Comparison of ENCODE assay signal across 15 cellular contexts in genomic region chr3:30302027-30302426, GRCh38.
DNase-seq lines count a peak whose midpoint lies in the region; ATAC-seq and TF ChIP-seq lines count a peak whose summit lies in the region.
"Had no signal": no experiment of that assay in that cellular context is flagged by ENCODE, and none has a peak within 500 bp of the region (broad histone marks: within the 10 kb centered on the region; RNA-seq: fewer than 3 reads in every experiment).

No MANE protein-coding gene starts in this region.

- intact Hi-C loops in Right ventricle myocardium superior (cut with DNase I): no loop called here

- TF ChIP-seq CTCF in hepatocyte (IDR thresholded peaks at IDR 0.05; ENCODE audit: poor library complexity) (no peak), endodermal cell (conservative IDR thresholded peaks at IDR 0.05) (no peak)

- no peak overlapping the region for H3K9ac ChIP-seq in endodermal cell (ENCODE audit: extremely low read depth, low read length, poor library complexity, severe bottlenecking)
- H3K9ac ChIP-seq: BLaER1 treated with 17β-estradiol and CSF1 and Interleukin-3, amounts not matched to agents 10 nM and 100 nM had no signal

- no peaks in the 10 kb centered on the region for H3K79me2 ChIP-seq in hepatocyte

- H3K27me3 ChIP-seq in hepatocyte (no peaks in the 10 kb centered on the region), endodermal cell (ENCODE audit: control insufficient read depth, insufficient read depth, low read length, poor library complexity, severe bottlenecking) (no peaks in the 10 kb centered on the region)
- H3K27me3 ChIP-seq: BLaER1 treated with 17β-estradiol and CSF1 and Interleukin-3, amounts not matched to agents 10 nM and 100 nM; Peyer's patch had no signal

- no peak overlapping the region for H3K4me3 ChIP-seq in hepatocyte
- no peak overlapping the region for H3K4me3 ChIP-seq in endodermal cell (ENCODE audit: low read length)
- H3K4me3 ChIP-seq: BLaER1 treated with 17β-estradiol and CSF1 and Interleukin-3, amounts not matched to agents 10 nM and 100 nM; Peyer's patch had no signal

- no peaks in the 10 kb centered on the region for H3K9me3 ChIP-seq in hepatocyte (ENCODE audit: low read depth)
- H3K9me3 ChIP-seq in endodermal cell (ENCODE audit: control insufficient read depth, low read length): peaks cover 13% of the 10 kb centered on the region
- H3K9me3 ChIP-seq: Peyer's patch had no signal

- H3K4me1 ChIP-seq in hepatocyte (ENCODE audit: insufficient read depth) (no peaks in the 10 kb centered on the region), endodermal cell (ENCODE audit: control insufficient read depth, insufficient read depth, low read length) (no peaks in the 10 kb centered on the region)
- H3K4me1 ChIP-seq: BLaER1 treated with 17β-estradiol and CSF1 and Interleukin-3, amounts not matched to agents 10 nM and 100 nM; Peyer's patch had no signal

- no peaks in the 10 kb centered on the region for H3K9me2 ChIP-seq in hepatocyte (replicated peaks; ENCODE audit: insufficient read depth)

- H3K36me3 Mint-ChIP-seq in endodermal cell (ENCODE audit: low read depth): no peaks in the 10 kb centered on the region

- H3K27ac Mint-ChIP-seq in endodermal cell: no peak overlapping the region

- H3K27ac ChIP-seq in hepatocyte (no peak overlapping the region), endodermal cell (ENCODE audit: low read depth, low read length) (no peak overlapping the region)
- H3K27ac ChIP-seq: BLaER1 treated with 17β-estradiol and CSF1 and Interleukin-3, amounts not matched to agents 10 nM and 100 nM; Peyer's patch had no signal

- WGBS in hepatocyte (ENCODE audit: low lambda C conversion rate, missing lambda C conversion rate): 65% methylated on average over 5 of the region's 5 CpGs
- 77 to 80% methylated on average over 4 to 5 of the region's 5 CpGs for WGBS in endodermal cell (ENCODE audit: insufficient coverage in 1 of 2, insufficient read length in 1 of 2), 2 experiments

- no peak overlapping the region for H2AFZ ChIP-seq in hepatocyte

- peaks cover 5% of the 10 kb centered on the region for H3K4me1 Mint-ChIP-seq in endodermal cell

- DNase-seq in hepatocyte (ENCODE audit: low spot score): peak; percentile 13
- DNase-seq in SW480 (ENCODE audit: low spot score): no peak
- no peak for DNase-seq in endodermal cell
- DNase-seq in Right ventricle myocardium superior: no peak
- DNase-seq: activated CD4-positive, alpha-beta T cell treated with anti-CD3 and anti-CD28 coated beads, Interleukin-2, amount 50 U/mL, for 48 hours; anterior cingulate cortex; KBM-7; left colon; midbrain; NCI-H1092; Peyer's patch had no signal

- H3K36me3 ChIP-seq in hepatocyte (replicated peaks; ENCODE audit: insufficient read depth, low read depth) (no peaks in the 10 kb centered on the region), endodermal cell (ENCODE audit: control insufficient read depth, insufficient read depth, low read length) (no peaks in the 10 kb centered on the region)
- H3K36me3 ChIP-seq: BLaER1 treated with 17β-estradiol and CSF1 and Interleukin-3, amounts not matched to agents 10 nM and 100 nM; Peyer's patch had no signal

- H3K4me2 ChIP-seq in hepatocyte: no peak overlapping the region
- H3K4me2 ChIP-seq: BLaER1 treated with 17β-estradiol and CSF1 and Interleukin-3, amounts not matched to agents 10 nM and 100 nM had no signal

- no peaks in the 10 kb centered on the region for H4K20me1 ChIP-seq in hepatocyte (ENCODE audit: insufficient read depth, poor library complexity, severe bottlenecking)
- H4K20me1 ChIP-seq: BLaER1 treated with 17β-estradiol and CSF1 and Interleukin-3, amounts not matched to agents 10 nM and 100 nM had no signal

- no peak overlapping the region for H3K4me3 Mint-ChIP-seq in endodermal cell

- ATAC-seq in GM18502 (IDR thresholded peaks at IDR 0.05; ENCODE audit: poor library complexity, unreplicated experiment) (peak; percentile 82), GM18870 (IDR thresholded peaks at IDR 0.05; ENCODE audit: unreplicated experiment) (peak; percentile 67), HG03520 (IDR thresholded peaks at IDR 0.05; ENCODE audit: unreplicated experiment) (peak; percentile 76), Right ventricle myocardium superior (ENCODE audit: poor library complexity) (no peak)
- ATAC-seq: left colon had no signal

- H3K27me3 Mint-ChIP-seq in endodermal cell (ENCODE audit: insufficient read depth): no peaks in the 10 kb centered on the region

- peaks cover 8% of the 10 kb centered on the region for H3K9me3 Mint-ChIP-seq in endodermal cell
